Comparison of ENCODE assay signal across 7 cellular contexts in genomic region chr2:160406591-160407392, GRCh38.
DNase-seq lines count a peak whose midpoint lies in the region; ATAC-seq and TF ChIP-seq lines count a peak whose summit lies in the region.

No MANE protein-coding gene starts in this region.

- TF ChIP-seq CTCF in endothelial cell (IDR thresholded peaks at IDR 0.05; ENCODE audit: unreplicated experiment): no peak

- H3K4me1 Mint-ChIP-seq in activated CD8-positive, alpha-beta T cell treated with anti-CD3 and anti-CD28 coated beads, Interleukin-2, amount 10 ng/mL, durations not matched to agents 7 days and 5 days (ENCODE audit: low read depth): peaks cover 76% of the 10 kb centered on the region
- H3K4me1 Mint-ChIP-seq in endothelial cell (ENCODE audit: unreplicated experiment): peaks cover 74% of the 10 kb centered on the region

- peak overlapping the region; percentile 89 for H3K4me3 Mint-ChIP-seq in activated CD8-positive, alpha-beta T cell treated with anti-CD3 and anti-CD28 coated beads, Interleukin-2, amount 10 ng/mL, durations not matched to agents 7 days and 5 days
- peak overlapping the region; percentile 98 for H3K4me3 Mint-ChIP-seq in endothelial cell (ENCODE audit: unreplicated experiment)

- no peaks in the 10 kb centered on the region for H3K9me3 Mint-ChIP-seq in activated CD8-positive, alpha-beta T cell treated with anti-CD3 and anti-CD28 coated beads, Interleukin-2, amount 10 ng/mL, durations not matched to agents 7 days and 5 days (ENCODE audit: insufficient read depth)
- no peaks in the 10 kb centered on the region for H3K9me3 Mint-ChIP-seq in endothelial cell (ENCODE audit: unreplicated experiment)

- CTCF ChIA-PET in activated CD8-positive, alpha-beta T cell treated with anti-CD3 and anti-CD28 coated beads, Interleukin-2, amount 10 ng/mL, durations not matched to agents 7 days and 5 days (lab: Charles Lee): interaction anchor here (0.7 to 6.8 kb wide), 7 partner anchors 11 to 83 kb away, joined by 3 to 44 read pairs (median 5); no protein-coding TSS in a partner anchor

- H3K36me3 Mint-ChIP-seq in activated CD8-positive, alpha-beta T cell treated with anti-CD3 and anti-CD28 coated beads, Interleukin-2, amount 10 ng/mL, durations not matched to agents 7 days and 5 days (ENCODE audit: low read depth): peaks cover 51% of the 10 kb centered on the region
- H3K36me3 Mint-ChIP-seq in endothelial cell (ENCODE audit: low read depth, unreplicated experiment): peaks cover 16% of the 10 kb centered on the region

- POLR2A ChIA-PET in activated CD8-positive, alpha-beta T cell treated with anti-CD3 and anti-CD28 coated beads, Interleukin-2, amount 10 ng/mL, durations not matched to agents 7 days and 5 days (lab: Charles Lee): interaction anchor here (0.6 to 2.5 kb wide), 11 partner anchors 11 to 700 kb away, joined by 3 to 20 read pairs (median 4); no protein-coding TSS in a partner anchor

- ATAC-seq in GM18867 (IDR thresholded peaks at IDR 0.05; ENCODE audit: unreplicated experiment) (peak; percentile 63), HG03039 (IDR thresholded peaks at IDR 0.05; ENCODE audit: unreplicated experiment) (peak; percentile 44)
- ATAC-seq in activated CD8-positive, alpha-beta T cell treated with anti-CD3 and anti-CD28 coated beads, Interleukin-2, amount 10 ng/mL, durations not matched to agents 7 days and 5 days: peak; percentile 66

- DNase-seq in NCI-H748 (lab: John Stamatoyannopoulos, UW; ENCODE audit: unreplicated experiment) (peak; percentile 72), endothelial cell (ENCODE audit: low spot score) (peak; percentile 48), mucosa of gallbladder (ENCODE audit: low spot score) (peak; percentile 61)
- peak; percentile 82 for DNase-seq in activated CD8-positive, alpha-beta T cell treated with anti-CD3 and anti-CD28 coated beads, Interleukin-2, amount 10 ng/mL, durations not matched to agents 7 days and 5 days
- peak; percentile 52 for DNase-seq in stimulated activated CD8-positive, alpha-beta memory T cell treated with anti-CD3 and anti-CD28 coated beads, Interleukin-4, amount 100 ng/mL, for 24 hours (ENCODE audit: low read depth)

- H3K27ac Mint-ChIP-seq in activated CD8-positive, alpha-beta T cell treated with anti-CD3 and anti-CD28 coated beads, Interleukin-2, amount 10 ng/mL, durations not matched to agents 7 days and 5 days: peak overlapping the region; percentile 85
- H3K27ac Mint-ChIP-seq in endothelial cell (ENCODE audit: unreplicated experiment): peak overlapping the region; percentile 95

- no peaks in the 10 kb centered on the region for H3K27me3 Mint-ChIP-seq in activated CD8-positive, alpha-beta T cell treated with anti-CD3 and anti-CD28 coated beads, Interleukin-2, amount 10 ng/mL, durations not matched to agents 7 days and 5 days (ENCODE audit: low read depth)
- peaks cover 22% of the 10 kb centered on the region for H3K27me3 Mint-ChIP-seq in endothelial cell (ENCODE audit: unreplicated experiment)

Comparison
In these comparisons a context has a peak if more than half of its experiments do, and no peak if none do; other contexts are left out.
1. Peak in every context shown above with its lines: DNase-seq and ATAC-seq.